Comparison of ENCODE assay signal across 9 cellular contexts in the genomic region with DNA sequence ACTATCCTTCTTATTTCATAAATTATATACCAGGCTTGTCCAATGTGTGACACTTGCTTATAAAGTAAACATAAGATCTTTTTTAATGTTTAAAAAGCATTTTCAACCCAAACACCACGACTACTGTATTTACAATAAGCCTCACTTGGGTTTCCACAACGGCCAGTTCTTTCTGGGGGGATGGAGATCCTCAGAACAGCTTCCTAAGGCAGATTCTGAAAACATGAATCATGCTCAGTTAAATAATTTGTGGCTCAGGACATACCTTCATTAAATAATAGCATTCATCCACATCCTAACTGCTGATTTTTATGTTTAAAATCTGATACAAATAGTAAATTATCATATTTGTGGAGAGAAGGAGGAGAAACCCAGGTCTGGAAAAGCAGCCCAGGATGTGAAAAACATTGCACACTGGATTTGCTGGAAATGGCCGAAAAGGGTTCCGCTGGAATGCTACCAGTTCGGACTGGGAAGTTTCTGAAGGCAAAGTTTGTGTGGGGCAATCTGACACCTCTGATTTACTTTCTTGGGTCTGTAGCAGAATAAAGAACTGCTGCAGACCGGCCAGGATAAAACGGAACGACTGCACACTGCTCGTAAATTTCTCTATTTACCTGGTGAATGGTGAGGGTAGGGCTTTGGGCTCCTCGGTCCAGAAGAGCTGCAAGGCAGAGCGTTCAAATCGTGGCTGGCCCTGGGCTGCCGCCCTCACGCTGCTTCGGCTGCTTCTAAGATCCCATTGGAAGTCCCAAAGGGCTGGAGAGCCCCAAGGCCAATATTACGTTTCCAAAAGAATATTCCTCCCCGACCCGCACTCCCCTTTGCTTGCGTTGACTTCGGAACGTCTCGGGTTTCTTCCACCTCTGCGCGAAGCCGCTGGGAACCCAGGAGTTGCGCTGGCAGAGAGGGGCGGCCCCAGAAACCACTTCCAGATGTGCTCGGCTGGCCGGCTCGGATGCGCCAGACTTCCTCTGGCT. TPM values are rescaled to one million over a fixed set of nuclear protein-coding genes. Genes with fewer than 3 reads are reported as not detected.
DNase-seq lines count a peak whose midpoint lies in the region; ATAC-seq and TF ChIP-seq lines count a peak whose summit lies in the region.
"Had no signal": no experiment of that assay in that cellular context is flagged by ENCODE, and none has a peak within 500 bp of the region (broad histone marks: within the 10 kb centered on the region; RNA-seq: fewer than 3 reads in every experiment).

Gene GLT8D2 (minus strand): TSS at position 910 of the 980 bp plus-strand sequence. CDS start 30,539 bp downstream, outside the sequence.

- ATAC-seq in naive thymus-derived CD8-positive, alpha-beta T cell, result peak in 1 of 2 donors; percentile 53
- no peak for ATAC-seq in HG03378 (IDR thresholded peaks at IDR 0.05; ENCODE audit: unreplicated experiment)

- POLR2A ChIA-PET in naive thymus-derived CD8-positive, alpha-beta T cell (lab: Charles Lee), result no interaction called here

- no peaks in the 10 kb centered on the region for H3K36me3 Mint-ChIP-seq in naive thymus-derived CD8-positive, alpha-beta T cell
- H3K36me3 Mint-ChIP-seq: memory B cell had no signal

- DNase-seq in ELF-1 (ENCODE audit: low read depth, low spot score) (peak; percentile 61), epithelial cell of proximal tubule (ENCODE audit: low read depth) (no peak), foreskin melanocyte (no peak), NCI-H1092 (lab: John Stamatoyannopoulos, UW) (no peak), COLO829 (ENCODE audit: low spot score) (no peak)
- no peak for DNase-seq in naive thymus-derived CD8-positive, alpha-beta T cell

- H3K4me3 Mint-ChIP-seq in naive thymus-derived CD8-positive, alpha-beta T cell, result peak within 1 kb of the TSS in 8 of 10 donors; percentile 9 to 61 (median 35)
- H3K4me3 Mint-ChIP-seq: memory B cell had no signal

- peaks cover 0 to 2% (median 0%) of the 10 kb centered on the region in 9 donors for H3K9me3 Mint-ChIP-seq in naive thymus-derived CD8-positive, alpha-beta T cell
- H3K9me3 Mint-ChIP-seq: memory B cell had no signal

- H3K27me3 Mint-ChIP-seq in naive thymus-derived CD8-positive, alpha-beta T cell, result peaks cover 18 to 64% (median 34%) of the 10 kb centered on the region in 5 donors

- no peak within 1 kb of the TSS for H3K27ac Mint-ChIP-seq in naive thymus-derived CD8-positive, alpha-beta T cell
- H3K27ac Mint-ChIP-seq: memory B cell had no signal

- peak within 1 kb of the TSS; percentile 56 for H3K4me3 ChIP-seq in epithelial cell of proximal tubule (ENCODE audit: low read depth, low read length)

- TF ChIP-seq CTCF in epithelial cell of proximal tubule (conservative IDR thresholded peaks at IDR 0.05; ENCODE audit: low read depth, low read length), result no peak

- peaks cover 4 to 10% (median 9%) of the 10 kb centered on the region in 4 donors for H3K4me1 Mint-ChIP-seq in naive thymus-derived CD8-positive, alpha-beta T cell
- H3K4me1 Mint-ChIP-seq: memory B cell had no signal

TF ChIP-seq in PFSK-1, 5 proteins besides CTCF, POLR2A, EP300 and RAD21:
- TF ChIP-seq TAF1 (IDR thresholded peaks at IDR 0.05; ENCODE audit: borderline replicate concordance, insufficient read depth, low read length), result no peak
- no peak for TF ChIP-seq POLR2AphosphoS5 (IDR thresholded peaks at IDR 0.05; ENCODE audit: low read depth, low read length)
- no peak for TF ChIP-seq SIN3A (IDR thresholded peaks at IDR 0.05; ENCODE audit: borderline replicate concordance, insufficient read depth, low read length)
- TF ChIP-seq FOXP2 (optimal IDR thresholded peaks at IDR 0.05; ENCODE audit: borderline replicate concordance, extremely low read depth, extremely low read length, insufficient read depth), result peak; percentile 24
- TF ChIP-seq, protein P1, sequence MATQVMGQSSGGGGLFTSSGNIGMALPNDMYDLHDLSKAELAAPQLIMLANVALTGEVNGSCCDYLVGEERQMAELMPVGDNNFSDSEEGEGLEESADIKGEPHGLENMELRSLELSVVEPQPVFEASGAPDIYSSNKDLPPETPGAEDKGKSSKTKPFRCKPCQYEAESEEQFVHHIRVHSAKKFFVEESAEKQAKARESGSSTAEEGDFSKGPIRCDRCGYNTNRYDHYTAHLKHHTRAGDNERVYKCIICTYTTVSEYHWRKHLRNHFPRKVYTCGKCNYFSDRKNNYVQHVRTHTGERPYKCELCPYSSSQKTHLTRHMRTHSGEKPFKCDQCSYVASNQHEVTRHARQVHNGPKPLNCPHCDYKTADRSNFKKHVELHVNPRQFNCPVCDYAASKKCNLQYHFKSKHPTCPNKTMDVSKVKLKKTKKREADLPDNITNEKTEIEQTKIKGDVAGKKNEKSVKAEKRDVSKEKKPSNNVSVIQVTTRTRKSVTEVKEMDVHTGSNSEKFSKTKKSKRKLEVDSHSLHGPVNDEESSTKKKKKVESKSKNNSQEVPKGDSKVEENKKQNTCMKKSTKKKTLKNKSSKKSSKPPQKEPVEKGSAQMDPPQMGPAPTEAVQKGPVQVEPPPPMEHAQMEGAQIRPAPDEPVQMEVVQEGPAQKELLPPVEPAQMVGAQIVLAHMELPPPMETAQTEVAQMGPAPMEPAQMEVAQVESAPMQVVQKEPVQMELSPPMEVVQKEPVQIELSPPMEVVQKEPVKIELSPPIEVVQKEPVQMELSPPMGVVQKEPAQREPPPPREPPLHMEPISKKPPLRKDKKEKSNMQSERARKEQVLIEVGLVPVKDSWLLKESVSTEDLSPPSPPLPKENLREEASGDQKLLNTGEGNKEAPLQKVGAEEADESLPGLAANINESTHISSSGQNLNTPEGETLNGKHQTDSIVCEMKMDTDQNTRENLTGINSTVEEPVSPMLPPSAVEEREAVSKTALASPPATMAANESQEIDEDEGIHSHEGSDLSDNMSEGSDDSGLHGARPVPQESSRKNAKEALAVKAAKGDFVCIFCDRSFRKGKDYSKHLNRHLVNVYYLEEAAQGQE (IDR thresholded peaks at IDR 0.05; ENCODE audit: insufficient read depth in 1 of 2, low read depth in 2 of 2, low read length in 2 of 2), result no peak

RNA-seq across cellular contexts. Expression of gene GLT8D2, which starts in this region (rescaled TPM):
- 10.0 TPM for polyA plus RNA-seq in PFSK-1 (2012; ENCODE audit: insufficient read length, low read depth)
- 0.46 and 2.0 TPM in 2 replicates for total RNA-seq in epithelial cell of proximal tubule
- total RNA-seq in naive thymus-derived CD8-positive, alpha-beta T cell, result not detected
- polyA plus RNA-seq in naive thymus-derived CD8-positive, alpha-beta T cell, result not detected
